Comparison of ENCODE assay signal across 9 cellular contexts in the genomic region with DNA sequence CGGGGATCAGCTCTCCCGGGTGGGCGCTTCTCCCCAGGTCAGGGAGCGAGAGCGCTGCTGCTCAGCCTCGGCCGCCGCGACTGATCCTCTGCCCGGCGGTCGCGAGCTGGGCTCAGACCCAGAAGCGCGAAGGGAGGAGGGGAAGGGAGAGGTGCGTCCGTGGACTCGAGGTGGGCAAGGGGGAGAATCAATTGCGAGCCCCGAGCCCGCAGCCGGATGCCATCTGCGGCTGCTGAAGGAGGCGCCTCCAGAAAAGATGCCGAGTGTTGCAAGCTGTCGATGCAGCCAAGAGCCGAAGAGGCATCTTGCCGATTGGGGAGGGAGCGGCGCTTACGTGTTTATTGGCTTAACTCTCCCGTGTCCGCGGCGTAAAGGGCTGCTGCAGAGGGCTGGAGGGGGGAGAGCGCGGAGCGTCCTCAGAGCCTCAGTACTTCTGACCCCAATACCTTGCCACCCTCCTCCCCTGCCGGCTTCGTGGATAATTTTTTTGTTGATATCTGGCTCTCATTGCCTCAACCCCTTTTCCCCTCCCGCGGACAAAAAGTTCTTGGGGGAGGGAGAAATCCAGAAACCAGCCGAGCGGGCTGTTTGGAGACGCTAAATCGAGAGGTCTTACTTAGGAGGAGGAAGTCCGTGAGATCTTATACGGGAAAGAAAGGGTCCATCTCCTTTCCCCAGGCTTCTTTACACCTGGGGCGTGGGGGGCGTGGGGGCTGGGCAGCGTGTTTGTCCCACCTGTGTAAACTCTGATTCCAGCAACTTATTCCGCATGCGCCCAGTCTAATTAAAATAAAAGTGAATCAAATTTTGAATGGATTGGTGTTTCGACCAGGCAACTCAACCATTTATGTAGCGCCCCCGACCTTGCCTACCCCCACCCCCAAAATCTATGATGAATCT. TPM values are rescaled to one million over a fixed set of nuclear protein-coding genes. Genes with fewer than 3 reads are reported as not detected.
DNase-seq lines count a peak whose midpoint lies in the region; ATAC-seq and TF ChIP-seq lines count a peak whose summit lies in the region.
"Had no signal": no experiment of that assay in that cellular context is flagged by ENCODE, and none has a peak within 500 bp of the region (broad histone marks: within the 10 kb centered on the region; RNA-seq: fewer than 3 reads in every experiment).

A gene (minus strand): TSS at position 314 of the 900 bp plus-strand sequence. CDS start 387 bp downstream, outside the sequence.

- no peak for TF ChIP-seq POLR2A in stomach (IDR thresholded peaks at IDR 0.05)

- H3K27me3 ChIP-seq in iPS-20b (ENCODE audit: insufficient read depth, low read length) (peaks cover 11% of the 10 kb centered on the region), stomach (peaks cover 13 to 58% (median 31%) of the 10 kb centered on the region in 3 donors)

- no peak for TF ChIP-seq EP300 in stomach (IDR thresholded peaks at IDR 0.05)

- 3 to 8% (median 5%) methylated on average over 41 to 56 of the region's 56 CpGs for WGBS in stomach, 5 donors

- H3K4me3 ChIP-seq in iPS-20b (ENCODE audit: low read length) (peak within 1 kb of the TSS; percentile 86), stomach (peak within 1 kb of the TSS; percentile 39 to 57 (median 46))

- H3K36me3 ChIP-seq in iPS-20b (ENCODE audit: insufficient read depth, low read depth, low read length) (no peaks in the 10 kb centered on the region), stomach (no peaks in the 10 kb centered on the region)

- H3K9me3 ChIP-seq in iPS-20b (ENCODE audit: insufficient read depth, low read depth, low read length) (no peaks in the 10 kb centered on the region), stomach (peaks cover 0 to 16% (median 10%) of the 10 kb centered on the region in 4 donors)

- H3K27ac ChIP-seq in angular gyrus (ENCODE audit: low read depth, low read length), result peak within 1 kb of the TSS; percentile 75
- no peak within 1 kb of the TSS for H3K27ac ChIP-seq in iPS-20b (ENCODE audit: low read length)
- H3K27ac ChIP-seq in stomach, result peak within 1 kb of the TSS; percentile 29 to 56 (median 39)
- H3K27ac ChIP-seq: HL-60 had no signal

- DNase-seq in NCI-H1092 treated with DMSO at 0.1 percent for 48 hours (lab: John Stamatoyannopoulos, UW) (peak; percentile 67), stomach (no peak), SKM-1 (lab: John Stamatoyannopoulos, UW; ENCODE audit: unreplicated experiment) (no peak), GM10266 (ENCODE audit: extremely low spot score) (no peak)

- H3K9ac ChIP-seq in iPS-20b (ENCODE audit: low read depth, low read length), result peak within 1 kb of the TSS; percentile 63; the same call in 1 of the 2 replicates

- TF ChIP-seq CTCF in stomach (IDR thresholded peaks at IDR 0.05) (no peak), GM10266 (IDR thresholded peaks at IDR 0.05; ENCODE audit: control insufficient read depth, insufficient read depth, low read depth, missing control alignments) (no peak)

- intact Hi-C loops in stomach (cut with DNase I; ENCODE audit: low total_unique reads), result no loop called here

- ATAC-seq in GM18519 (IDR thresholded peaks at IDR 0.05; ENCODE audit: low FRiP score, unreplicated experiment) (no peak), GM19328 (IDR thresholded peaks at IDR 0.05; ENCODE audit: unreplicated experiment) (no peak)

- H3K4me1 ChIP-seq in iPS-20b (ENCODE audit: insufficient read depth, low read length) (peaks cover 5% of the 10 kb centered on the region; the same call in 1 of the 2 replicates), stomach (peaks cover 14 to 24% (median 19%) of the 10 kb centered on the region in 4 donors)

RNA-seq across cellular contexts. Expression of the gene that starts here (rescaled TPM):
- 10 to 100 TPM in 2 of 5 donors, 1 to 10 TPM in 2, under 1 TPM in 1; 0.58 to 32.2 (median 8.3) TPM for total RNA-seq in stomach
- 1 to 10 TPM; 1.4 to 4.1 (median 1.7) TPM for polyA plus RNA-seq in stomach
